In the genomic region with DNA sequence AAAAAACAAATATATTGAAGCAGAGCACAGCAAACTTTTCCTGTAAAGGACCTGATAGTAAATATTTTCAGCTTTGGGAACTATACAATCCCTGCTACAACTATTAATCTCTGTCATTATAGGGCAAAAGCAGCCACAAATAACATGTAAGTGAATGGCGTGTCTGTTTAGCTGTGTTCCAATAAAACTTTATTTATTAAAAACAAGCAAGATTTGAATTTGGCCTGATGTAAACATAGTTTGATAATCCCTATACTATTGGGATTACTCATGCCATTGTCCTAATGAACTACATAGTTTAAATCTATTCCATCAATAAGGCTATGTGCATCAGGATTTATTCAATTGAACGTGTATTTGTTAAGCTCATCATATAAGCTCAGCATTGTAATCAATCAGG, we compare ENCODE assay signal across 35 cellular contexts.
"Had no signal": no experiment of that assay in that cellular context is flagged by ENCODE, and none has a peak within 500 bp of the region (broad histone marks: within the 10 kb centered on the region; RNA-seq: fewer than 3 reads in every experiment).

No MANE protein-coding gene starts in this region.

- H3K27me3 ChIP-seq: MG63 had no signal

- H3K9me3 ChIP-seq: MG63 had no signal

- H3K36me3 ChIP-seq: MG63 had no signal

- H3K4me3 ChIP-seq: MG63 had no signal

- DNase-seq: Karpas-422, Kasumi-1, MG63, MM.1S, MV-4-11, NCI-H1048, NCI-H1092, NCI-H1092 treated with DMSO at 0.1 percent for 48 hours, NCI-H1105, NCI-H1105 treated with DMSO at 0.1 percent for 48 hours, NCI-H1417, NCI-H1417 treated with DMSO at 0.1 percent for 48 hours, NCI-H1436, NCI-H1436 treated with DMSO at 0.1 percent for 48 hours, NCI-H146, NCI-H1694, NCI-H1694 treated with DMSO at 0.1 percent for 48 hours, NCI-H187, NCI-H187 treated with DMSO at 0.1 percent for 48 hours, NCI-H1930, NCI-H2029, NCI-H2029 treated with DMSO at 0.1 percent for 48 hours, NCI-H2081, NCI-H2081 treated with DMSO at 0.1 percent for 48 hours, NCI-H2107, NCI-H2171, NCI-H2171 treated with DMSO at 0.1 percent for 48 hours, NCI-H2227 treated with DMSO at 0.1 percent for 48 hours, NCI-H226, NCI-H345, NCI-H446, NCI-H446 treated with DMSO at 0.1 percent for 48 hours, NCI-H510A, NCI-H510A treated with DMSO at 0.1 percent for 48 hours, NCI-H524 treated with DMSO at 0.1 percent for 48 hours had no signal
